In genomic region chr3:71987828-71988227, GRCh38 we compare ENCODE assay signal across 13 cellular contexts.
DNase-seq lines count a peak whose midpoint lies in the region; ATAC-seq and TF ChIP-seq lines count a peak whose summit lies in the region.
"Had no signal": no experiment of that assay in that cellular context is flagged by ENCODE, and none has a peak within 500 bp of the region (broad histone marks: within the 10 kb centered on the region; RNA-seq: fewer than 3 reads in every experiment).

No MANE protein-coding gene starts in this region.

- peaks cover 14% of the 10 kb centered on the region for H3K4me1 Mint-ChIP-seq in CD4-positive, alpha-beta T cell (ENCODE audit: low read depth)

- H3K9me3 Mint-ChIP-seq in CD4-positive, alpha-beta T cell = peaks cover 3% of the 10 kb centered on the region

- DNase-seq in COR-L47 (lab: John Stamatoyannopoulos, UW) (peak; percentile 42), HEK293T (ENCODE audit: extremely low spot score) (peak; percentile 27), T1000 (lab: John Stamatoyannopoulos, UW) (peak; percentile 10), left kidney (ENCODE audit: low read depth, low spot score) (peak; percentile 22), substantia nigra (lab: John Stamatoyannopoulos, UW) (no peak), COLO829 (ENCODE audit: low spot score) (no peak), NCI-H2196 treated with DMSO at 0.1 percent for 48 hours (lab: John Stamatoyannopoulos, UW; ENCODE audit: unreplicated experiment) (no peak)
- DNase-seq in CD4-positive, alpha-beta T cell = no peak
- DNase-seq: activated effector memory CD4-positive, alpha-beta T cell treated with anti-CD3 and anti-CD28 coated beads, Interleukin-2, amount 50 U/mL, for 16 hours; foreskin fibroblast; left colon; NCI-H2107; stimulated activated naive CD4-positive, alpha-beta T cell had no signal

- CTCF ChIA-PET in HEK293T (lab: Yijun Ruan, JAX) = no interaction called here
- CTCF ChIA-PET in CD4-positive, alpha-beta T cell (lab: Charles Lee) = interaction anchor here (0.7 kb wide), 1 partner anchor 835 kb away, joined by 3 read pairs; no protein-coding TSS in a partner anchor

- no peak for ATAC-seq in CD4-positive, alpha-beta T cell (ENCODE audit: poor library complexity)

- no peak overlapping the region for H3K27ac ChIP-seq in substantia nigra (ENCODE audit: low read depth, low read length, poor library complexity, severe bottlenecking)
- no peak overlapping the region for H3K27ac ChIP-seq in CD4-positive, alpha-beta T cell (ENCODE audit: low read depth, low read length)

- H3K36me3 Mint-ChIP-seq in CD4-positive, alpha-beta T cell (ENCODE audit: low read depth) = no peaks in the 10 kb centered on the region

- H3K27me3 ChIP-seq in CD4-positive, alpha-beta T cell (ENCODE audit: control insufficient read depth, insufficient read depth, low read length) = no peaks in the 10 kb centered on the region

- no peak for TF ChIP-seq CTCF in CD4-positive, alpha-beta T cell (IDR thresholded peaks at IDR 0.05)

- no peak overlapping the region for H3K4me3 Mint-ChIP-seq in CD4-positive, alpha-beta T cell

- no peaks in the 10 kb centered on the region for H3K27me3 Mint-ChIP-seq in CD4-positive, alpha-beta T cell

- H3K9me3 ChIP-seq in CD4-positive, alpha-beta T cell (ENCODE audit: control insufficient read depth, low read length) = peaks cover 4% of the 10 kb centered on the region

- POLR2A ChIA-PET in HEK293T (lab: Yijun Ruan, JAX) = no interaction called here
- POLR2A ChIA-PET in CD4-positive, alpha-beta T cell (lab: Charles Lee) = no interaction called here

- H3K27ac Mint-ChIP-seq in CD4-positive, alpha-beta T cell = no peak overlapping the region

- intact Hi-C loops in CD4-positive, alpha-beta T cell (cut with DNase I, micrococcal nuclease) = no loop called here

TF ChIP-seq in HEK293T, 16 proteins besides CTCF, POLR2A, EP300 and RAD21:
- no peak for TF ChIP-seq FOXM1 (IDR thresholded peaks at IDR 0.05; ENCODE audit: borderline replicate concordance)
- TF ChIP-seq LEF1 (IDR thresholded peaks at IDR 0.05; ENCODE audit: borderline replicate concordance) = no peak
- TF ChIP-seq CTBP1 (IDR thresholded peaks at IDR 0.05; ENCODE audit: borderline replicate concordance) = no peak
- no peak for TF ChIP-seq TARDBP (IDR thresholded peaks at IDR 0.05)
- no peak for TF ChIP-seq FOXA1 (IDR thresholded peaks at IDR 0.05)
- TF ChIP-seq SUZ12 (IDR thresholded peaks at IDR 0.05) = no peak
- TF ChIP-seq ZNF384 (IDR thresholded peaks at IDR 0.05) = no peak
- no peak for TF ChIP-seq SP1 (IDR thresholded peaks at IDR 0.05)
- no peak for TF ChIP-seq HDGF (IDR thresholded peaks at IDR 0.05; ENCODE audit: borderline replicate concordance)
- no peak for TF ChIP-seq ARNT (IDR thresholded peaks at IDR 0.05)
- TF ChIP-seq PKNOX1 (IDR thresholded peaks at IDR 0.05) = no peak
- no peak for TF ChIP-seq BHLHE40 (IDR thresholded peaks at IDR 0.05; ENCODE audit: borderline replicate concordance)
- TF ChIP-seq L3MBTL2 (conservative IDR thresholded peaks at IDR 0.05) = no peak

Comparison
In these comparisons a context has a peak if more than half of its experiments do, and no peak if none do; other contexts are left out.
1. DNase-seq: peak in COR-L47 (single experiment), HEK293T (single experiment), T1000 (single experiment) and left kidney (single experiment); none in substantia nigra (0 of 49), CD4-positive, alpha-beta T cell (0 of 10), COLO829 (single experiment) and NCI-H2196 treated with DMSO at 0.1 percent for 48 hours (single experiment).